17 cellular contexts compared by ENCODE assay signal in genomic region chr14:104843006-104843405, GRCh38. TPM values are rescaled to one million over a fixed set of nuclear protein-coding genes. Genes with fewer than 3 reads are reported as not detected.
DNase-seq lines count a peak whose midpoint lies in the region; ATAC-seq and TF ChIP-seq lines count a peak whose summit lies in the region.
"Had no signal": no experiment of that assay in that cellular context is flagged by ENCODE, and none has a peak within 500 bp of the region (broad histone marks: within the 10 kb centered on the region; RNA-seq: fewer than 3 reads in every experiment).

No MANE protein-coding gene starts in this region.

- no peak overlapping the region for H3K27ac Mint-ChIP-seq in activated T-helper 1 cell treated with anti-CD3 and anti-CD28 coated beads, Interleukin-12 subunit alpha, Interleukin-12 subunit beta, Interleukin-2, Interleukin-4 antibody, amounts not matched to agents 30 ng/mL and 10 ng/mL and 1 ng/mL, durations not matched to agents 14 hours and 24 hours and 36 hours
- H3K27ac Mint-ChIP-seq: activated naive CD4-positive, alpha-beta T cell treated with anti-CD3 and anti-CD28 coated beads, Interleukin-2, amount 50 U/mL, for 24 hours; natural killer cell had no signal

- H3K4me2 ChIP-seq in mesendoderm (ENCODE audit: low read length), result peak overlapping the region; percentile 5

- no peak overlapping the region for H2BK120ac ChIP-seq in mesendoderm (ENCODE audit: low read depth, low read length)

- H3K27me3 Mint-ChIP-seq in activated T-helper 1 cell treated with anti-CD3 and anti-CD28 coated beads, Interleukin-12 subunit alpha, Interleukin-12 subunit beta, Interleukin-2, Interleukin-4 antibody, amounts not matched to agents 30 ng/mL and 10 ng/mL and 1 ng/mL, durations not matched to agents 14 hours and 24 hours and 36 hours (ENCODE audit: insufficient read depth), result peaks cover 46% of the 10 kb centered on the region

- H3K36me3 Mint-ChIP-seq in activated T-helper 1 cell treated with anti-CD3 and anti-CD28 coated beads, Interleukin-12 subunit alpha, Interleukin-12 subunit beta, Interleukin-2, Interleukin-4 antibody, amounts not matched to agents 30 ng/mL and 10 ng/mL and 1 ng/mL, durations not matched to agents 14 hours and 24 hours and 36 hours (ENCODE audit: low read depth), result no peaks in the 10 kb centered on the region
- H3K36me3 Mint-ChIP-seq: natural killer cell, T-cell had no signal

- H4K8ac ChIP-seq in mesendoderm (ENCODE audit: low read depth, low read length), result no peak overlapping the region

- H3K4me3 ChIP-seq in mesendoderm (ENCODE audit: low read length), result no peak overlapping the region
- H3K4me3 ChIP-seq in thoracic aorta, result peak overlapping the region; percentile 67
- H3K4me3 ChIP-seq: colonic mucosa, MG63 had no signal

- no peaks in the 10 kb centered on the region for H3K79me2 ChIP-seq in mesendoderm (ENCODE audit: control insufficient read depth, insufficient read depth, low read length)

- no peak overlapping the region for H2BK15ac ChIP-seq in mesendoderm (replicated peaks; ENCODE audit: low read depth)

- H3K4me1 Mint-ChIP-seq in activated T-helper 1 cell treated with anti-CD3 and anti-CD28 coated beads, Interleukin-12 subunit alpha, Interleukin-12 subunit beta, Interleukin-2, Interleukin-4 antibody, amounts not matched to agents 30 ng/mL and 10 ng/mL and 1 ng/mL, durations not matched to agents 14 hours and 24 hours and 36 hours (ENCODE audit: low read depth), result no peaks in the 10 kb centered on the region
- H3K4me1 Mint-ChIP-seq: activated naive CD4-positive, alpha-beta T cell treated with anti-CD3 and anti-CD28 coated beads, Interleukin-2, amount 50 U/mL, for 24 hours; natural killer cell had no signal

- H3K27me3 ChIP-seq in mesendoderm (ENCODE audit: insufficient read depth, low read length, poor library complexity), result no peaks in the 10 kb centered on the region
- peaks cover 6% of the 10 kb centered on the region for H3K27me3 ChIP-seq in thoracic aorta (replicated peaks; ENCODE audit: insufficient read depth)

- no peaks in the 10 kb centered on the region for H3K79me1 ChIP-seq in mesendoderm (ENCODE audit: low read length)

- H3K9me3 Mint-ChIP-seq in activated T-helper 1 cell treated with anti-CD3 and anti-CD28 coated beads, Interleukin-12 subunit alpha, Interleukin-12 subunit beta, Interleukin-2, Interleukin-4 antibody, amounts not matched to agents 30 ng/mL and 10 ng/mL and 1 ng/mL, durations not matched to agents 14 hours and 24 hours and 36 hours, result no peaks in the 10 kb centered on the region
- H3K9me3 Mint-ChIP-seq: activated naive CD4-positive, alpha-beta T cell treated with anti-CD3 and anti-CD28 coated beads, Interleukin-2, amount 50 U/mL, for 24 hours; natural killer cell; T-cell had no signal

- no peak overlapping the region for H2BK5ac ChIP-seq in mesendoderm (ENCODE audit: low read length)

- H4K5ac ChIP-seq in mesendoderm (ENCODE audit: low read length), result no peak overlapping the region

- ATAC-seq in Right ventricle myocardium superior (ENCODE audit: poor library complexity) (no peak), esophagus mucosa (peak; percentile 9), thoracic aorta (ENCODE audit: insufficient number of reproducible peaks, low FRiP score, low read depth) (no peak), HG03108 (IDR thresholded peaks at IDR 0.05; ENCODE audit: unreplicated experiment) (no peak)
- ATAC-seq: natural killer cell, T-cell had no signal

- H3K4me3 Mint-ChIP-seq in activated T-helper 1 cell treated with anti-CD3 and anti-CD28 coated beads, Interleukin-12 subunit alpha, Interleukin-12 subunit beta, Interleukin-2, Interleukin-4 antibody, amounts not matched to agents 30 ng/mL and 10 ng/mL and 1 ng/mL, durations not matched to agents 14 hours and 24 hours and 36 hours, result no peak overlapping the region
- H3K4me3 Mint-ChIP-seq: natural killer cell had no signal

- intact Hi-C loops in cardiac septum (cut with DNase I) (no loop called here), Right ventricle myocardium superior (cut with DNase I) (no loop called here)
- intact Hi-C loops in activated T-helper 1 cell treated with anti-CD3 and anti-CD28 coated beads, Interleukin-12 subunit alpha, Interleukin-12 subunit beta, Interleukin-2, Interleukin-4 antibody, amounts not matched to agents 30 ng/mL and 10 ng/mL and 1 ng/mL, durations not matched to agents 14 hours and 24 hours and 36 hours (cut with micrococcal nuclease), result no loop called here

- H3K4ac ChIP-seq in mesendoderm (ENCODE audit: low read depth, low read length), result no peak overlapping the region

- peak; percentile 43 for DNase-seq in cardiac septum (ENCODE audit: low spot score)
- no peak for DNase-seq in Right ventricle myocardium superior
- no peak for DNase-seq in mesendoderm
- no peak for DNase-seq in thoracic aorta (ENCODE audit: low spot score)
- DNase-seq in NCI-H1436 treated with DMSO at 0.1 percent for 48 hours (lab: John Stamatoyannopoulos, UW), result no peak
- no peak for DNase-seq in activated T-helper 1 cell treated with anti-CD3 and anti-CD28 coated beads, Interleukin-12 subunit alpha, Interleukin-12 subunit beta, Interleukin-2, Interleukin-4 antibody, amounts not matched to agents 30 ng/mL and 10 ng/mL and 1 ng/mL, durations not matched to agents 14 hours and 24 hours and 36 hours (ENCODE audit: low spot score)
- DNase-seq: colonic mucosa, MG63, natural killer cell, NCI-H187, SHP77, T-cell had no signal

- H3K36me3 ChIP-seq in mesendoderm (ENCODE audit: control insufficient read depth, insufficient read depth, low read length) (no peaks in the 10 kb centered on the region), thoracic aorta (no peaks in the 10 kb centered on the region)
- H3K36me3 ChIP-seq: colonic mucosa, MG63, tibial nerve had no signal

- WGBS in mesendoderm (ENCODE audit: extremely low coverage, insufficient coverage, low lambda C conversion rate), result no CpG with 5 or more reads among the region's 13 CpGs

- no peak for TF ChIP-seq CTCF in thoracic aorta (IDR thresholded peaks at IDR 0.05)

- H2AK5ac ChIP-seq in mesendoderm (ENCODE audit: low read length), result no peak overlapping the region

- H3K9ac ChIP-seq in mesendoderm (ENCODE audit: low read length), result peak overlapping the region; percentile 40

- H3K56ac ChIP-seq in mesendoderm (ENCODE audit: low read length), result peak overlapping the region; percentile 38

- H3K4me1 ChIP-seq in mesendoderm (ENCODE audit: control insufficient read depth, low read depth, low read length), result peaks cover 2% of the 10 kb centered on the region
- peaks cover 7 to 20% of the 10 kb centered on the region in 2 donors for H3K4me1 ChIP-seq in thoracic aorta (ENCODE audit: control insufficient read depth in 1 of 2, low read depth in 2 of 2)
- H3K4me1 ChIP-seq: colonic mucosa had no signal

- H3K18ac ChIP-seq in mesendoderm (ENCODE audit: low read length), result no peak overlapping the region

- no peak overlapping the region for H3K23ac ChIP-seq in mesendoderm (ENCODE audit: low read length)

- H3K9me3 ChIP-seq in thoracic aorta, result no peaks in the 10 kb centered on the region
- H3K9me3 ChIP-seq: colonic mucosa, MG63, tibial nerve had no signal

- H3K27ac ChIP-seq in mesendoderm (ENCODE audit: low read depth, low read length), result no peak overlapping the region
- no peak overlapping the region for H3K27ac ChIP-seq in thoracic aorta
- H3K27ac ChIP-seq: C4-2B, colonic mucosa, tibial nerve had no signal

RNA-seq across cellular contexts. Expression of gene CEP170B, which starts 22.1 kb away (rescaled TPM):
- 19.2 TPM for total RNA-seq in cardiac septum
- total RNA-seq in Right ventricle myocardium superior, result 9.5 TPM
- 28.1 TPM for total RNA-seq in esophagus mucosa
- polyA plus RNA-seq in mesendoderm (2013, experiment 1 of 2), result 14.9 TPM
- 14.7 TPM for polyA plus RNA-seq in mesendoderm (2013, experiment 2 of 2)
- 10 to 100 TPM; 35.2 to 38.2 TPM for total RNA-seq in thoracic aorta
- total RNA-seq in activated T-helper 1 cell treated with anti-CD3 and anti-CD28 coated beads, Interleukin-12 subunit alpha, Interleukin-12 subunit beta, Interleukin-2, Interleukin-4 antibody, amounts not matched to agents 30 ng/mL and 10 ng/mL and 1 ng/mL, durations not matched to agents 14 hours and 24 hours and 36 hours, result 9.8 and 10.7 TPM in 2 replicates

RNA-seq across cellular contexts. Expression of gene ZBTB42, which starts 42.1 kb away (rescaled TPM):
- 8.6 TPM for total RNA-seq in cardiac septum
- 5.0 TPM for total RNA-seq in Right ventricle myocardium superior
- 6.4 TPM for total RNA-seq in esophagus mucosa
- 0.67 TPM for polyA plus RNA-seq in mesendoderm (2013, experiment 1 of 2)
- 0.73 TPM for polyA plus RNA-seq in mesendoderm (2013, experiment 2 of 2)
- total RNA-seq in thoracic aorta, result 1 to 10 TPM; 3.2 to 4.4 TPM
- total RNA-seq in activated T-helper 1 cell treated with anti-CD3 and anti-CD28 coated beads, Interleukin-12 subunit alpha, Interleukin-12 subunit beta, Interleukin-2, Interleukin-4 antibody, amounts not matched to agents 30 ng/mL and 10 ng/mL and 1 ng/mL, durations not matched to agents 14 hours and 24 hours and 36 hours, result 5.9 and 6.1 TPM in 2 replicates

RNA-seq across cellular contexts. Expression of gene AKT1, which starts 47.5 kb away (rescaled TPM):
- total RNA-seq in cardiac septum (172 TPM), Right ventricle myocardium superior (120 TPM), esophagus mucosa (57.3 TPM), thoracic aorta (100 to 1,000 TPM; 158 to 162 TPM)
- 32.4 TPM for polyA plus RNA-seq in mesendoderm (2013, experiment 1 of 2)
- polyA plus RNA-seq in mesendoderm (2013, experiment 2 of 2), result 32.3 TPM
- 137 and 140 TPM in 2 replicates for total RNA-seq in activated T-helper 1 cell treated with anti-CD3 and anti-CD28 coated beads, Interleukin-12 subunit alpha, Interleukin-12 subunit beta, Interleukin-2, Interleukin-4 antibody, amounts not matched to agents 30 ng/mL and 10 ng/mL and 1 ng/mL, durations not matched to agents 14 hours and 24 hours and 36 hours
